Comparison of ENCODE assay signal across 8 cellular contexts in genomic region chr3:184335661-184336483, GRCh38. TPM values are rescaled to one million over a fixed set of nuclear protein-coding genes. Genes with fewer than 3 reads are reported as not detected.
DNase-seq lines count a peak whose midpoint lies in the region; ATAC-seq, FAIRE-seq and TF ChIP-seq lines count a peak whose summit lies in the region.

No MANE protein-coding gene starts in this region.

- peaks cover 16% of the 10 kb centered on the region for H3K27me3 Mint-ChIP-seq in glutamatergic neuron (ENCODE audit: unreplicated experiment)

- H3K4me1 ChIP-seq in testis, result peaks cover 31% of the 10 kb centered on the region

- H3K27me3 ChIP-seq in testis, result no peaks in the 10 kb centered on the region

- no peak for FAIRE-seq in D721Med (lab: Jason Lieb, UNC)

- peak overlapping the region; percentile 85 for H3K9ac ChIP-seq in SK-N-MC (ENCODE audit: insufficient read length)

- peaks cover 18% of the 10 kb centered on the region for H3K9me3 Mint-ChIP-seq in glutamatergic neuron (ENCODE audit: unreplicated experiment)

- H3K4me1 Mint-ChIP-seq in glutamatergic neuron (ENCODE audit: low read depth, unreplicated experiment), result peaks cover 26% of the 10 kb centered on the region

- H3K4me3 ChIP-seq in LNCaP clone FGC (ENCODE audit: low read depth, low read length) (peak overlapping the region; percentile 72), SK-N-MC (peak overlapping the region; percentile 95), testis (peak overlapping the region; percentile 77 to 95)

- H3K36me3 ChIP-seq in SK-N-MC (ENCODE audit: insufficient read depth, low read length) (peaks cover 44% of the 10 kb centered on the region), testis (ENCODE audit: low read depth, missing control alignments) (no peaks in the 10 kb centered on the region)

- ATAC-seq in GM21528 (IDR thresholded peaks at IDR 0.05; ENCODE audit: low FRiP score, unreplicated experiment) (peak; percentile 76), omental fat pad (ENCODE audit: low FRiP score) (peak; percentile 54)

- H3K4me3 Mint-ChIP-seq in glutamatergic neuron (ENCODE audit: unreplicated experiment), result peak overlapping the region; percentile 94

- intact Hi-C loops in testis (cut with DNase I; ENCODE audit: low total_unique reads), result no loop called here

- peak; percentile 86 for TF ChIP-seq POLR2A in testis (IDR thresholded peaks at IDR 0.05)

- H3K27ac Mint-ChIP-seq in glutamatergic neuron (ENCODE audit: unreplicated experiment), result peak overlapping the region; percentile 95

- TF ChIP-seq CTCF in D721Med (IDR thresholded peaks at IDR 0.05; ENCODE audit: insufficient read depth, missing control alignments), result no peak
- TF ChIP-seq CTCF in LNCaP clone FGC (IDR thresholded peaks at IDR 0.05; ENCODE audit: control insufficient read depth, extremely low read depth, insufficient read depth), result no peak
- TF ChIP-seq CTCF in glutamatergic neuron (IDR thresholded peaks at IDR 0.05; ENCODE audit: partially characterized antibody, unreplicated experiment), result no peak
- no peak for TF ChIP-seq CTCF in omental fat pad (IDR thresholded peaks at IDR 0.05)
- TF ChIP-seq CTCF in testis (IDR thresholded peaks at IDR 0.05), result no peak

- H3K9me3 ChIP-seq in SK-N-MC (ENCODE audit: low read depth, low read length), result no peaks in the 10 kb centered on the region
- no peaks in the 10 kb centered on the region for H3K9me3 ChIP-seq in testis

- WGBS in testis, 2 donors, result 0 to 1% methylated on average over 6 to 65 of the region's 76 CpGs

- no peaks in the 10 kb centered on the region for H3K36me3 Mint-ChIP-seq in glutamatergic neuron (ENCODE audit: unreplicated experiment)

- peak; percentile 70 for DNase-seq in D721Med (ENCODE audit: insufficient read length, low spot score)
- no peak for DNase-seq in LNCaP clone FGC (ENCODE audit: low read depth)
- DNase-seq in SK-N-MC (ENCODE audit: low read depth, low spot score), result no peak
- peak; percentile 88 for DNase-seq in activated naive CD4-positive, alpha-beta T cell treated with anti-CD3 and anti-CD28 coated beads, Interleukin-2, amount 50 U/mL, for 16 hours
- DNase-seq in glutamatergic neuron, result peak; percentile 93
- peak; percentile 78 for DNase-seq in omental fat pad (ENCODE audit: low spot score)
- peak; percentile 94 for DNase-seq in testis

- peak overlapping the region; percentile 87 for H3K27ac ChIP-seq in SK-N-MC
- H3K27ac ChIP-seq in testis, result peak overlapping the region; percentile 96 to 98

RNA-seq across cellular contexts. Expression of gene FAM131A, which starts 1.5 kb away (rescaled TPM):
- total RNA-seq in glutamatergic neuron (ENCODE audit: unreplicated experiment) (51.4 TPM), omental fat pad (10 to 100 TPM; 19.1 to 30.8 (median 25.9) TPM), testis (10 to 100 TPM; 75.9 to 77.2 TPM)
- polyA plus RNA-seq in testis (ENCODE audit: insufficient read depth, low read depth, low replicate concordance), result 28.1 TPM

RNA-seq across cellular contexts. Expression of gene EIF4G1, which starts 21.5 kb away (rescaled TPM):
- total RNA-seq in glutamatergic neuron (ENCODE audit: unreplicated experiment), result 346 TPM
- total RNA-seq in omental fat pad, result 100 to 1,000 TPM; 235 to 471 (median 268) TPM
- total RNA-seq in testis, result 100 to 1,000 TPM; 295 TPM
- 255 TPM for polyA plus RNA-seq in testis (ENCODE audit: insufficient read depth, low read depth, low replicate concordance)

RNA-seq across cellular contexts. Expression of gene CLCN2, which starts 25.5 kb away (rescaled TPM):
- total RNA-seq in glutamatergic neuron (ENCODE audit: unreplicated experiment) (17.8 TPM), omental fat pad (1 to 10 TPM; 2.1 to 8.4 (median 3.8) TPM), testis (100 to 1,000 TPM in 1 of 2 donors, 10 to 100 TPM in 1; 98.2 to 118 TPM)
- polyA plus RNA-seq in testis (ENCODE audit: insufficient read depth, low read depth, low replicate concordance), result 46.7 TPM

RNA-seq across cellular contexts. Expression of gene POLR2H, which starts 25.6 kb away (rescaled TPM):
- 48.1 TPM for total RNA-seq in glutamatergic neuron (ENCODE audit: unreplicated experiment)
- 100 to 1,000 TPM in 1 of 4 donors, 10 to 100 TPM in 3; 63.9 to 110 (median 89.3) TPM for total RNA-seq in omental fat pad
- 10 to 100 TPM; 65.0 to 76.4 TPM for total RNA-seq in testis
- polyA plus RNA-seq in testis (ENCODE audit: insufficient read depth, low read depth, low replicate concordance), result 72.2 TPM

RNA-seq across cellular contexts. Expression of gene PSMD2, which starts 36.8 kb away (rescaled TPM):
- total RNA-seq in glutamatergic neuron (ENCODE audit: unreplicated experiment) (338 TPM), omental fat pad (100 to 1,000 TPM; 160 to 319 (median 213) TPM), testis (100 to 1,000 TPM; 289 to 339 TPM)
- 379 TPM for polyA plus RNA-seq in testis (ENCODE audit: insufficient read depth, low read depth, low replicate concordance)

Comparison
In these comparisons a context has a peak if more than half of its experiments do, and no peak if none do; other contexts are left out.
1. DNase-seq: peak in D721Med (single experiment), activated naive CD4-positive, alpha-beta T cell treated with anti-CD3 and anti-CD28 coated beads, Interleukin-2, amount 50 U/mL, for 16 hours (single experiment), glutamatergic neuron (single experiment), omental fat pad (single experiment) and testis (single experiment); none in LNCaP clone FGC (single experiment) and SK-N-MC (single experiment).
2. Peak in every context shown above with its lines, with median percentiles within 50 percentile points of each other: H3K4me3 ChIP-seq.